Comparison of ENCODE assay signal across 8 cellular contexts in genomic region chr2:222671259-222672067, GRCh38. TPM values are rescaled to one million over a fixed set of nuclear protein-coding genes. Genes with fewer than 3 reads are reported as not detected.
DNase-seq lines count a peak whose midpoint lies in the region; ATAC-seq and TF ChIP-seq lines count a peak whose summit lies in the region.

TSS of gene MOGAT1 (plus strand) at chr2:222671658. CDS start at chr2:222671786, 128 bp downstream.

- H3K9ac ChIP-seq in HUES64 (ENCODE audit: low read depth, low read length): peak within 1 kb of the TSS; percentile 66
- H3K9ac ChIP-seq in iPS-15b (ENCODE audit: low read depth, low read length): no peak within 1 kb of the TSS

- TF ChIP-seq CTCF in astrocyte of the cerebellum (IDR thresholded peaks at IDR 0.05; ENCODE audit: low read depth, low read length, missing control alignments) (no peak), retinal pigment epithelial cell (conservative IDR thresholded peaks at IDR 0.05; ENCODE audit: low read depth, low read length) (peak; percentile 18)

- H3K4me1 ChIP-seq in HUES64 (ENCODE audit: insufficient read depth, low read length) (0 out of 2 replicates have a peak, but pooled peaks cover 4% of the 10 kb centered on the region), iPS-15b (ENCODE audit: control insufficient read depth, insufficient read depth, low read length) (no peaks in the 10 kb centered on the region)

- H3K36me3 ChIP-seq in HUES64 (ENCODE audit: insufficient read depth, low read length) (no peaks in the 10 kb centered on the region), iPS-15b (ENCODE audit: control insufficient read depth, insufficient read depth, low read length) (no peaks in the 10 kb centered on the region)

- DNase-seq in D341Med (ENCODE audit: low spot score): peak; percentile 64
- no peak for DNase-seq in astrocyte of the cerebellum (ENCODE audit: low read depth)
- DNase-seq in retinal pigment epithelial cell (ENCODE audit: low read depth): no peak

- H3K4me3 ChIP-seq in HUES64 (ENCODE audit: low read length): peak within 1 kb of the TSS; percentile 64
- H3K4me3 ChIP-seq in astrocyte of the cerebellum (ENCODE audit: low read depth, low read length): peak within 1 kb of the TSS; percentile 41
- H3K4me3 ChIP-seq in iPS-15b (ENCODE audit: low read depth, low read length): peak within 1 kb of the TSS; percentile 76
- H3K4me3 ChIP-seq in retinal pigment epithelial cell (ENCODE audit: low read length): peak within 1 kb of the TSS; percentile 44

- H3K27me3 ChIP-seq in HUES64 (ENCODE audit: insufficient read depth, low read length): peaks cover 50% of the 10 kb centered on the region
- H3K27me3 ChIP-seq in iPS-15b (ENCODE audit: control insufficient read depth, insufficient read depth, low read length): peaks cover 41% of the 10 kb centered on the region

- in situ Hi-C loops in astrocyte of the cerebellum (cut with HindIII; ENCODE audit: low sequenced_read_pairs): no loop called here

- H3K27ac ChIP-seq in HUES64 (ENCODE audit: low read depth, low read length): no peak within 1 kb of the TSS

- WGBS in HUES64: 3% methylated on average over 66 of the region's 66 CpGs

- no peaks in the 10 kb centered on the region for H3K9me3 ChIP-seq in HUES64 (ENCODE audit: insufficient read depth, low read depth, low read length)
- no peaks in the 10 kb centered on the region for H3K9me3 ChIP-seq in iPS-15b (ENCODE audit: control insufficient read depth, insufficient read depth, low read length)

- ATAC-seq in HG03457 (IDR thresholded peaks at IDR 0.05; ENCODE audit: unreplicated experiment): no peak
- no peak for ATAC-seq in GM19455 (IDR thresholded peaks at IDR 0.05; ENCODE audit: unreplicated experiment)
- no peak for ATAC-seq in GM18519 (IDR thresholded peaks at IDR 0.05; ENCODE audit: low FRiP score, unreplicated experiment)

RNA-seq across cellular contexts. Expression of gene MOGAT1, which starts in this region (rescaled TPM):
- not detected for polyA plus RNA-seq in HUES64 (2013, experiment 1 of 2)
- polyA plus RNA-seq in HUES64 (2013, experiment 2 of 2): not detected
